8 cellular contexts compared by ENCODE assay signal in the genomic region with DNA sequence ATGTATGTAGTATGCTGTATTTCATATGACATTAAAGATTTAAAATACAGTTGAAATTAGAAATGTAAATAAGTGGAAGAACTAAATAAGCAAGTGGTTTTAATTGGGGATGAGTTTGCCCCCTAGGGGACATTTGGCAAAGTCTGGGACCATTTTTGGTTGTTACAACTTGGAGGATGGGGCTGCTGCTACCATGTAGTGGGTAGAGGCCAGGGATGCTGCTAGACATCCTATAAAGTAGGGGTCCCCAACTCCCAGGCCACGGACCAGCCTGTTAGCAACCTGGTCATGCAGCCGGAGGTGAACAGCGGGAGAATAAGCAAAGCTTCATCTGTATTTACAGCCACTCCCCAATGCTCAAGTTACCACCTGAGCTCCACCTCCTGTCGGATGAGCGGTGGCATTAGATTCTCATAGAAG. TPM values are rescaled to one million over a fixed set of nuclear protein-coding genes. Genes with fewer than 3 reads are reported as not detected.
DNase-seq lines count a peak whose midpoint lies in the region; ATAC-seq and TF ChIP-seq lines count a peak whose summit lies in the region.

No MANE protein-coding gene starts in this region.

- CTCF ChIA-PET in HCT116 (lab: Charles Lee), result interaction anchor here (1.2 kb wide), 1 partner anchor 10 kb away, joined by 3 read pairs; no protein-coding TSS in a partner anchor

- H3K9ac ChIP-seq in HCT116 (ENCODE audit: low read length), result no peak overlapping the region
- no peak overlapping the region for H3K9ac ChIP-seq in liver (ENCODE audit: low read depth in 1 of 2, low read length in 2 of 2)
- no peak overlapping the region for H3K9ac ChIP-seq in colonic mucosa (ENCODE audit: low read depth in 2 of 2, low read length in 2 of 2)

- no peaks in the 10 kb centered on the region for H4K20me1 ChIP-seq in HCT116 (ENCODE audit: insufficient read depth)

- peak; percentile 42; the same call in 1 of the 2 replicates for ATAC-seq in HCT116

- H3K27me3 Mint-ChIP-seq in CD14-positive monocyte (ENCODE audit: low read depth in 3 of 3), result no peaks in the 10 kb centered on the region

- no peak for TF ChIP-seq POLR2A in HCT116 (IDR thresholded peaks at IDR 0.05; ENCODE audit: borderline replicate concordance, extremely low read depth, insufficient read depth, insufficient read length)

- no peaks in the 10 kb centered on the region for H3K36me3 ChIP-seq in HCT116 (ENCODE audit: control insufficient read depth in 1 of 2, insufficient read depth in 2 of 2, low read length in 2 of 2)
- H3K36me3 ChIP-seq in liver (ENCODE audit: control insufficient read depth in 4 of 4, insufficient read depth in 3 of 4, low read depth in 1 of 4, low read length in 3 of 4), result no peaks in the 10 kb centered on the region
- H3K36me3 ChIP-seq in colonic mucosa, result no peaks in the 10 kb centered on the region

- no peak overlapping the region for H3K27ac Mint-ChIP-seq in CD14-positive monocyte

- no peaks in the 10 kb centered on the region for H3K79me2 ChIP-seq in HCT116 (ENCODE audit: insufficient read depth, low read length)

- RAD21 ChIA-PET in HCT116 (lab: Charles Lee; ENCODE audit: low non-redundant PET in 1 of 2, low total read pairs in 2 of 2, uncharacterized antibody in 2 of 2, unreplicated experiment in 2 of 2), result no interaction called here

- no peak overlapping the region for H3K4me3 Mint-ChIP-seq in CD14-positive monocyte

- H2AFZ ChIP-seq in HCT116 (ENCODE audit: low read depth, low read length, poor library complexity, severe bottlenecking), result no peak overlapping the region

- WGBS in liver, result 57% methylated on average over 5 of the region's 5 CpGs

- H3K4me3 ChIP-seq in HCT116 (replicated peaks in 1 of 2; ENCODE audit: low read depth in 1 of 2, low read length in 2 of 2), result no peak overlapping the region
- H3K4me3 ChIP-seq in astrocyte of the spinal cord (ENCODE audit: low read depth, low read length), result no peak overlapping the region
- no peak overlapping the region for H3K4me3 ChIP-seq in liver (ENCODE audit: low read depth in 1 of 3, low read length in 3 of 3)
- no peak overlapping the region for H3K4me3 ChIP-seq in colonic mucosa

- H3K36me3 Mint-ChIP-seq in CD14-positive monocyte, result no peaks in the 10 kb centered on the region

- H3K4me1 ChIP-seq in HCT116 (ENCODE audit: control insufficient read depth in 1 of 2, insufficient read depth in 2 of 2, low read length in 2 of 2) (no peaks in the 10 kb centered on the region), liver (ENCODE audit: control insufficient read depth in 4 of 4, insufficient read depth in 4 of 4, low read length in 3 of 4) (no peaks in the 10 kb centered on the region), colonic mucosa (no peaks in the 10 kb centered on the region)

- H3K4me1 Mint-ChIP-seq in CD14-positive monocyte, result no peaks in the 10 kb centered on the region

- no peak overlapping the region for H3K4me2 ChIP-seq in HCT116 (ENCODE audit: low read length)

- H3K9me3 Mint-ChIP-seq in CD14-positive monocyte, result no peaks in the 10 kb centered on the region

- TF ChIP-seq CTCF in CD14-positive monocyte (IDR thresholded peaks at IDR 0.05) (peak; percentile 60), HCT116 (IDR thresholded peaks at IDR 0.05 in 2 of 3, conservative IDR thresholded peaks at IDR 0.05 in 1 of 3; ENCODE audit: borderline replicate concordance in 1 of 3, insufficient read depth in 1 of 3, low read depth in 2 of 3, low read length in 2 of 3) (peak; percentile 11 to 46 (median 38); a peak in 5 of 6 replicates), astrocyte of the spinal cord (IDR thresholded peaks at IDR 0.05; ENCODE audit: low read depth, low read length) (peak; percentile 32), liver (IDR thresholded peaks at IDR 0.05; ENCODE audit: low read depth, low read length, missing input control) (peak; percentile 53), colonic mucosa (IDR thresholded peaks at IDR 0.05) (no peak)

- H3K27ac ChIP-seq in HCT116 (ENCODE audit: low read depth, low read length) (no peak overlapping the region), liver (ENCODE audit: low read depth in 1 of 2, low read length in 2 of 2) (no peak overlapping the region), colonic mucosa (no peak overlapping the region)

- BruUV-seq in HCT116 (replicated peaks; lab: Mats Ljungman, UMichigan), result no TSS peak

- TF ChIP-seq RAD21 in HCT116 (IDR thresholded peaks at IDR 0.05; ENCODE audit: low read depth) (peak; percentile 45; the same call in 1 of the 2 replicates), liver (IDR thresholded peaks at IDR 0.05) (peak; percentile 85 to 88)

- in situ Hi-C loops in astrocyte of the spinal cord (cut with HindIII; ENCODE audit: low sequenced_read_pairs), result no loop called here

- H3K9me3 ChIP-seq in HCT116 (ENCODE audit: control insufficient read depth in 1 of 2, insufficient read depth in 1 of 2, low read depth in 1 of 2, low read length in 2 of 2) (no peaks in the 10 kb centered on the region), liver (ENCODE audit: control insufficient read depth in 4 of 4, low read length in 3 of 4) (no peaks in the 10 kb centered on the region), colonic mucosa (no peaks in the 10 kb centered on the region)

- H3K27me3 ChIP-seq in HCT116 (ENCODE audit: insufficient read depth, low read length) (no peaks in the 10 kb centered on the region), liver (ENCODE audit: control insufficient read depth in 4 of 4, insufficient read depth in 4 of 4, low read length in 3 of 4) (no peaks in the 10 kb centered on the region), colonic mucosa (no peaks in the 10 kb centered on the region)

- H3K9me2 ChIP-seq in HCT116 (ENCODE audit: insufficient read depth), result no peaks in the 10 kb centered on the region

- DNase-seq in CD14-positive monocyte (ENCODE audit: low spot score) (no peak), HCT116 (ENCODE audit: low read depth, low spot score) (no peak), astrocyte of the spinal cord (ENCODE audit: low read depth, low spot score) (no peak), foreskin melanocyte (no peak), RPMI8226 (no peak), colonic mucosa (no peak), NCI-H2227 (lab: John Stamatoyannopoulos, UW; ENCODE audit: unreplicated experiment) (no peak)

- intact Hi-C loops in CD14-positive monocyte (cut with micrococcal nuclease) (no loop called here), HCT116 (cut with micrococcal nuclease) (no loop called here), colonic mucosa (cut with DNase I) (no loop called here)

- POLR2A ChIA-PET in HCT116 (lab: Charles Lee), result no interaction called here

TF ChIP-seq in HCT116, 20 proteins besides CTCF, POLR2A, EP300 and RAD21 (continues in another document):
- no peak for TF ChIP-seq CBX3 (IDR thresholded peaks at IDR 0.05; ENCODE audit: low read depth)
- no peak for TF ChIP-seq MAX (IDR thresholded peaks at IDR 0.05)
- no peak for TF ChIP-seq JUND (IDR thresholded peaks at IDR 0.05)
- TF ChIP-seq FOSL1 (IDR thresholded peaks at IDR 0.05; ENCODE audit: low read depth), result no peak
- no peak for TF ChIP-seq ELF1 (IDR thresholded peaks at IDR 0.05; ENCODE audit: borderline replicate concordance, low read depth)
- TF ChIP-seq EGR1 (IDR thresholded peaks at IDR 0.05; ENCODE audit: low read depth), result no peak
- no peak for TF ChIP-seq YY1 (IDR thresholded peaks at IDR 0.05; ENCODE audit: extremely low read depth, insufficient replicate concordance, low read depth, low read length)

TF ChIP-seq in liver, 16 proteins besides CTCF, POLR2A, EP300 and RAD21:
- TF ChIP-seq FOXA2 (IDR thresholded peaks at IDR 0.05) (peak; percentile 39), YY1 (IDR thresholded peaks at IDR 0.05) (no peak), SP1 (IDR thresholded peaks at IDR 0.05) (no peak), MAX (IDR thresholded peaks at IDR 0.05) (no peak)

RNA-seq across cellular contexts. Expression of gene ASNSD1, which starts 27.9 kb away (rescaled TPM):
- polyA plus RNA-seq in CD14-positive monocyte (10 to 100 TPM; 26.6 to 27.1 TPM), liver (10 to 100 TPM; 19.8 to 20.8 TPM)
- total RNA-seq in HCT116 (2021; ENCODE audit: unreplicated experiment) (33.6 TPM), liver (10 to 100 TPM; 30.3 to 33.0 TPM), colonic mucosa (10 to 100 TPM; 24.4 to 28.1 TPM)
- 11.5 and 17.6 TPM in 2 replicates for polyA plus RNA-seq in HCT116 (2012)

RNA-seq across cellular contexts. Expression of gene ANKAR, which starts 41.1 kb away (rescaled TPM):
- polyA plus RNA-seq in CD14-positive monocyte (1 to 10 TPM; 1.1 to 1.4 TPM), liver (1 to 10 TPM in 1 of 2 donors, under 1 TPM in 1; 0.46 to 5.0 TPM)
- total RNA-seq in HCT116 (2021; ENCODE audit: unreplicated experiment) (0.84 TPM), liver (1 to 10 TPM; 3.6 to 8.4 TPM), colonic mucosa (1 to 10 TPM; 6.0 to 6.7 TPM)
- polyA plus RNA-seq in HCT116 (2012), result 0.04 and 0.39 TPM in 2 replicates

RNA-seq across cellular contexts. Expression of gene SLC40A1, which starts 52.8 kb away (rescaled TPM):
- polyA plus RNA-seq in CD14-positive monocyte (10 to 100 TPM; 90.4 to 91.6 TPM), liver (100 to 1,000 TPM in 1 of 2 donors, 10 to 100 TPM in 1; 97.4 to 105 TPM)
- total RNA-seq in HCT116 (2021; ENCODE audit: unreplicated experiment) (1.5 TPM), liver (100 to 1,000 TPM; 231 to 572 TPM), colonic mucosa (100 to 1,000 TPM in 1 of 2 donors, 10 to 100 TPM in 1; 43.6 to 183 TPM)
- 0.17 and 0.25 TPM in 2 replicates for polyA plus RNA-seq in HCT116 (2012)

Comparison
In these comparisons a context has a peak if more than half of its experiments do, and no peak if none do; other contexts are left out.
1. RNA of gene SLC40A1, which starts 52.8 kb away (total RNA-seq): 231 to 572 TPM in liver and 43.6 to 183 TPM in colonic mucosa; 1.5 TPM in HCT116 (single experiment); every median in the first group is over 10 times any median in the second.